Comparison of ENCODE assay signal across 19 cellular contexts in the genomic region with DNA sequence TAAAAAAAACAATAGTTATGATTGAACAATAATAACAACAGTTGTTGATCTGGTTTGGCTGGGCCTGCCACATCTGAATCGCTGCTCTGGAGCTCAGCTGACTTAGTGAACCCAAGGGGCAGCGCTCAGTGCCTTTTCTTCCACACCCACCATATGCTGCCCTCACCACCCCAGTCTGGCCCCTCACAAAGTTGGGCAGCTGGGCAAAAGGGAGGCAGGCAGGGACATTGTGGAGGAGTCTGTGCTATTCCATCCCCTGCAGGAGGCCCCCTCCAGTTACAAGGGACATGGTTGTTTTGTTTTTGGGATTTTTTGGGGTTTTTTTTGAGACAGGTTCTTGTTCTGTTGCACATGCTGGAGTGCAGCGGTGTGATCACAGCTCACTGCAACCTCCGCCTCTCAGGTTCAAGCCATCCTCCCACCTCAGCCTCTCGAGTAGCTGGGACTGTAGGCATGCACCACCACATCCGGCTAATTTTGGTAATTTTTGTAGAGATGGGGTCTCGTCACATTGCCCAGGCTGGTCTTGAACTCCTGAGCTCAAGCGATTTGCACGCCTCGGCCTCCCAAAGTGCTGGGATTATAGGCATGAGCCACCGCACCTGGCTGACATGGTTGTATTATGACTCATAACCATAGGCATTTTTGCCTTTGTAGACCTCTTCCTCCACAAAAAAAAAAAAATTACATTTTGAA. TPM values are rescaled to one million over a fixed set of nuclear protein-coding genes. Genes with fewer than 3 reads are reported as not detected.
DNase-seq lines count a peak whose midpoint lies in the region; ATAC-seq and TF ChIP-seq lines count a peak whose summit lies in the region.
"Had no signal": no experiment of that assay in that cellular context is flagged by ENCODE, and none has a peak within 500 bp of the region (broad histone marks: within the 10 kb centered on the region; RNA-seq: fewer than 3 reads in every experiment).

No MANE protein-coding gene starts in this region.

- no peaks in the 10 kb centered on the region for H3K36me3 ChIP-seq in CD8-positive, alpha-beta memory T cell (ENCODE audit: insufficient read depth, low read length)
- H3K36me3 ChIP-seq in mammary epithelial cell (ENCODE audit: insufficient read depth, low read length) = no peaks in the 10 kb centered on the region
- H3K36me3 ChIP-seq: uterus had no signal

- no peak overlapping the region for H3K9ac ChIP-seq in mammary epithelial cell (ENCODE audit: insufficient read depth, low read length)

- dilution Hi-C loops in mammary epithelial cell (cut with HindIII; ENCODE audit: low sequenced_read_pairs) = loop anchor here (5.0 to 10.0 kb wide), 6 partner anchors 72 to 474 kb away; no protein-coding TSS in a partner anchor

- POLR2A ChIA-PET in CD8-positive, alpha-beta memory T cell (lab: Charles Lee) = interaction anchor here (0.6 to 0.7 kb wide), 2 partner anchors 48 to 108 kb away, joined by 3 to 6 read pairs; a partner anchor contains a TSS
- POLR2A ChIA-PET in naive thymus-derived CD8-positive, alpha-beta T cell (lab: Charles Lee) = interaction anchor here (1.2 to 2.5 kb wide), 8 partner anchors 13 to 253 kb away, joined by 3 to 21 read pairs (median 4); a partner anchor contains a TSS

- peaks cover 47 to 69% (median 50%) of the 10 kb centered on the region in 3 donors for H3K4me1 Mint-ChIP-seq in CD8-positive, alpha-beta memory T cell
- peaks cover 25 to 79% (median 49%) of the 10 kb centered on the region in 4 donors for H3K4me1 Mint-ChIP-seq in naive thymus-derived CD8-positive, alpha-beta T cell
- H3K4me1 Mint-ChIP-seq in natural killer cell = peaks cover 40 to 48% of the 10 kb centered on the region in 2 donors

- no peak overlapping the region for H3K4me2 ChIP-seq in mammary epithelial cell (ENCODE audit: insufficient read depth, low read depth, low read length)
- H3K4me2 ChIP-seq: smooth muscle cell had no signal

- WGBS in mammary epithelial cell (ENCODE audit: low coverage, missing lambda C conversion rate) = 67% methylated on average over 11 of the region's 11 CpGs

- H3K4me3 Mint-ChIP-seq in CD8-positive, alpha-beta memory T cell = peak overlapping the region; percentile 20 to 80 (median 59)
- peak overlapping the region; percentile 32 to 79 (median 48) for H3K4me3 Mint-ChIP-seq in naive thymus-derived CD8-positive, alpha-beta T cell
- H3K4me3 Mint-ChIP-seq in natural killer cell = no peak overlapping the region

- intact Hi-C loops in mammary epithelial cell (cut with micrococcal nuclease) = no loop called here
- intact Hi-C loops in natural killer cell (cut with micrococcal nuclease) = no loop called here

- TF ChIP-seq CTCF in mammary epithelial cell (conservative IDR thresholded peaks at IDR 0.05 in 1 of 2, IDR thresholded peaks at IDR 0.05 in 1 of 2; ENCODE audit: extremely low read depth in 1 of 2, insufficient read depth in 1 of 2, low read depth in 1 of 2, low read length in 2 of 2) = no peak
- TF ChIP-seq CTCF in natural killer cell (IDR thresholded peaks at IDR 0.05) = no peak

- peaks cover 35% of the 10 kb centered on the region for H3K4me1 ChIP-seq in CD8-positive, alpha-beta memory T cell (ENCODE audit: insufficient read depth, low read length)
- H3K4me1 ChIP-seq in mammary epithelial cell (ENCODE audit: insufficient read depth, low read length) = peaks cover 6% of the 10 kb centered on the region
- H3K4me1 ChIP-seq: uterus had no signal

- no peak overlapping the region for H2AFZ ChIP-seq in mammary epithelial cell (ENCODE audit: low read depth, low read length)

- H4K20me1 ChIP-seq in mammary epithelial cell (ENCODE audit: insufficient read depth, low read length) = no peaks in the 10 kb centered on the region

- no TSS peak for BruUV-seq in mammary epithelial cell (replicated peaks; lab: Mats Ljungman, UMichigan)

- H3K27me3 Mint-ChIP-seq in CD8-positive, alpha-beta memory T cell = no peaks in the 10 kb centered on the region
- no peaks in the 10 kb centered on the region for H3K27me3 Mint-ChIP-seq in naive thymus-derived CD8-positive, alpha-beta T cell
- no peaks in the 10 kb centered on the region for H3K27me3 Mint-ChIP-seq in natural killer cell (ENCODE audit: low read depth in 2 of 2)
- H3K27me3 Mint-ChIP-seq: activated naive CD4-positive, alpha-beta T cell treated with anti-CD3 and anti-CD28 coated beads, Interleukin-2, amount 50 U/mL, for 24 hours had no signal

- peaks cover 0 to 9% (median 0%) of the 10 kb centered on the region in 3 donors for H3K36me3 Mint-ChIP-seq in CD8-positive, alpha-beta memory T cell
- H3K36me3 Mint-ChIP-seq in naive thymus-derived CD8-positive, alpha-beta T cell = no peaks in the 10 kb centered on the region
- H3K36me3 Mint-ChIP-seq in natural killer cell = no peaks in the 10 kb centered on the region
- H3K36me3 Mint-ChIP-seq: activated naive CD4-positive, alpha-beta T cell treated with anti-CD3 and anti-CD28 coated beads, Interleukin-2, amount 50 U/mL, for 24 hours had no signal

- in situ Hi-C loops in mammary epithelial cell (cut with MboI; ENCODE audit: low sequenced_read_pairs in 2 of 2) = no loop called here

- no peaks in the 10 kb centered on the region for H3K27me3 ChIP-seq in CD8-positive, alpha-beta memory T cell (ENCODE audit: insufficient read depth, low read length, poor library complexity, severe bottlenecking)
- H3K27me3 ChIP-seq in mammary epithelial cell (ENCODE audit: insufficient read depth, low read length) = no peaks in the 10 kb centered on the region
- H3K27me3 ChIP-seq: uterus had no signal

- ATAC-seq in naive thymus-derived CD8-positive, alpha-beta T cell = no peak
- ATAC-seq in natural killer cell = no peak

- H3K9me3 ChIP-seq in CD8-positive, alpha-beta memory T cell (ENCODE audit: low read length) = no peaks in the 10 kb centered on the region
- no peaks in the 10 kb centered on the region for H3K9me3 ChIP-seq in mammary epithelial cell (replicated peaks; ENCODE audit: insufficient read depth, low read length)
- H3K9me3 ChIP-seq: uterus had no signal

- no peaks in the 10 kb centered on the region for H3K9me3 Mint-ChIP-seq in CD8-positive, alpha-beta memory T cell
- no peaks in the 10 kb centered on the region for H3K9me3 Mint-ChIP-seq in naive thymus-derived CD8-positive, alpha-beta T cell
- H3K9me3 Mint-ChIP-seq in natural killer cell = no peaks in the 10 kb centered on the region
- H3K9me3 Mint-ChIP-seq: activated naive CD4-positive, alpha-beta T cell treated with anti-CD3 and anti-CD28 coated beads, Interleukin-2, amount 50 U/mL, for 24 hours had no signal

- no peaks in the 10 kb centered on the region for H3K79me2 ChIP-seq in mammary epithelial cell (ENCODE audit: insufficient read depth, low read length)

- H3K4me3 ChIP-seq in CD8-positive, alpha-beta memory T cell (ENCODE audit: low read length) = no peak overlapping the region
- no peak overlapping the region for H3K4me3 ChIP-seq in mammary epithelial cell (replicated peaks in 1 of 3; ENCODE audit: insufficient read depth in 1 of 3, low read depth in 2 of 3, low read length in 3 of 3)
- H3K4me3 ChIP-seq: smooth muscle cell, uterus had no signal

- H3K27ac Mint-ChIP-seq in CD8-positive, alpha-beta memory T cell = peak overlapping the region in 7 of 8 donors; percentile 29 to 95 (median 54)
- peak overlapping the region; percentile 56 to 99 (median 87) for H3K27ac Mint-ChIP-seq in naive thymus-derived CD8-positive, alpha-beta T cell
- no peak overlapping the region for H3K27ac Mint-ChIP-seq in natural killer cell
- H3K27ac Mint-ChIP-seq: activated naive CD4-positive, alpha-beta T cell treated with anti-CD3 and anti-CD28 coated beads, Interleukin-2, amount 50 U/mL, for 24 hours had no signal

- CTCF ChIA-PET in CD8-positive, alpha-beta memory T cell (lab: Charles Lee) = interaction anchor here (0.9 to 1.3 kb wide), 3 partner anchors 10 to 19 kb away, joined by 3 to 4 read pairs (median 4); no protein-coding TSS in a partner anchor
- CTCF ChIA-PET in mammary epithelial cell (lab: Charles Lee; ENCODE audit: low non-redundant PET) = no interaction called here

- H3K27ac ChIP-seq in CD8-positive, alpha-beta memory T cell (ENCODE audit: low read depth, low read length) = no peak overlapping the region
- H3K27ac ChIP-seq in mammary epithelial cell (ENCODE audit: insufficient read depth, low read depth, low read length) = no peak overlapping the region
- H3K27ac ChIP-seq: C4-2B, uterus had no signal

- DNase-seq in CD8-positive, alpha-beta memory T cell = no peak
- DNase-seq in M059J (ENCODE audit: low read depth) (peak; percentile 72), mammary epithelial cell (peak; percentile 50), natural killer cell (no peak), DMS153 treated with DMSO at 0.1 percent for 48 hours (lab: John Stamatoyannopoulos, UW; ENCODE audit: unreplicated experiment) (no peak), hepatic stellate cell (ENCODE audit: low spot score) (no peak)
- no peak for DNase-seq in naive thymus-derived CD8-positive, alpha-beta T cell
- DNase-seq in central memory CD4-positive, alpha-beta T cell = no peak
- DNase-seq: cerebellar nuclear complex; midbrain; NCI-H1694 treated with DMSO at 0.1 percent for 48 hours; NCI-H510A treated with DMSO at 0.1 percent for 48 hours; stimulated activated naive CD4-positive, alpha-beta T cell treated with Interleukin-2 at 50 U/mL for 16 hours; uterus had no signal

RNA-seq across cellular contexts. Expression of a gene that starts 8.6 kb away (rescaled TPM):
- total RNA-seq in CD8-positive, alpha-beta memory T cell = 10 to 100 TPM; 42.7 to 45.7 TPM
- polyA plus RNA-seq in CD8-positive, alpha-beta memory T cell = 130 TPM
- total RNA-seq in M059J (2014; rRNA removed; shearing (Covaris generic)) = 0.05 and 0.22 TPM in 2 replicates
- total RNA-seq in mammary epithelial cell = under 1 TPM in 1 of 2 donors, not detected in 1; 0.42 TPM
- 0.01 TPM for polyA plus RNA-seq in mammary epithelial cell
- polyA minus RNA-seq in mammary epithelial cell = not detected
- 100 to 1,000 TPM; 172 to 177 TPM for total RNA-seq in naive thymus-derived CD8-positive, alpha-beta T cell
- 100 to 1,000 TPM; 168 to 264 (median 187) TPM for polyA plus RNA-seq in naive thymus-derived CD8-positive, alpha-beta T cell
- 10 to 100 TPM; 57.1 to 79.8 (median 72.6) TPM for total RNA-seq in natural killer cell
- total RNA-seq: smooth muscle cell had no signal
- polyA plus RNA-seq: smooth muscle cell had no signal

RNA-seq across cellular contexts. Expression of a gene that starts 49.7 kb away (rescaled TPM):
- under 1 TPM; 0.66 to 0.69 TPM for total RNA-seq in CD8-positive, alpha-beta memory T cell
- polyA plus RNA-seq in CD8-positive, alpha-beta memory T cell = not detected
- total RNA-seq in M059J (2014; rRNA removed; shearing (Covaris generic)) = 2.7 and 6.3 TPM in 2 replicates
- total RNA-seq in mammary epithelial cell (under 1 TPM in 1 of 2 donors, not detected in 1; 0.33 TPM), natural killer cell (10 to 100 TPM in 1 of 3 donors, 1 to 10 TPM in 2; 2.2 to 12.0 (median 3.3) TPM)
- polyA plus RNA-seq in mammary epithelial cell = 2.5 TPM
- polyA minus RNA-seq in mammary epithelial cell = not detected
- not detected for total RNA-seq in naive thymus-derived CD8-positive, alpha-beta T cell
- polyA plus RNA-seq in naive thymus-derived CD8-positive, alpha-beta T cell = not detected
- total RNA-seq: epithelial cell of proximal tubule, smooth muscle cell had no signal
- polyA plus RNA-seq: keratinocyte, smooth muscle cell had no signal

Comparison
In these comparisons a context has a peak if more than half of its experiments do, and no peak if none do; other contexts are left out.
1. DNase-seq: peak in M059J (single experiment) and mammary epithelial cell (single experiment); none in CD8-positive, alpha-beta memory T cell (0 of 5), naive thymus-derived CD8-positive, alpha-beta T cell (0 of 10), natural killer cell (single experiment), DMS153 treated with DMSO at 0.1 percent for 48 hours (single experiment), hepatic stellate cell (single experiment) and central memory CD4-positive, alpha-beta T cell (single experiment).
2. H3K27ac Mint-ChIP-seq: peak in CD8-positive, alpha-beta memory T cell (7 of 8) and naive thymus-derived CD8-positive, alpha-beta T cell (10 of 10); none in natural killer cell (0 of 2).
3. RNA of a gene that starts 8.6 kb away (total RNA-seq): 172 to 177 TPM in naive thymus-derived CD8-positive, alpha-beta T cell, 57.1 to 79.8 TPM in natural killer cell and 42.7 to 45.7 TPM in CD8-positive, alpha-beta memory T cell; 0.42 TPM in mammary epithelial cell and 0.05 to 0.22 TPM in M059J; every median in the first group is over 10 times any median in the second.